10 cellular contexts compared by ENCODE assay signal in genomic region chr19:17632577-17632976, GRCh38. TPM values are rescaled to one million over a fixed set of nuclear protein-coding genes. Genes with fewer than 3 reads are reported as not detected.
"Had no signal": no experiment of that assay in that cellular context is flagged by ENCODE, and none has a peak within 500 bp of the region (broad histone marks: within the 10 kb centered on the region; RNA-seq: fewer than 3 reads in every experiment).

No MANE protein-coding gene starts in this region.

- H3K4me3 ChIP-seq: GM23248, HAP-1 had no signal

- H3K27ac ChIP-seq: GM23248, HL-60 had no signal

- ATAC-seq: HCT116, HepG2 had no signal

- H2AFZ ChIP-seq: GM23248 had no signal

- H3K36me3 ChIP-seq: HAP-1 had no signal

- DNase-seq: GM23248, GOT3, H7, HFFc6, KG1 had no signal

- H3K9me3 ChIP-seq: HAP-1 had no signal

- H3K9ac ChIP-seq: GM23248 had no signal

- H3K4me1 ChIP-seq: HAP-1 had no signal

- FAIRE-seq: HepG2 had no signal

RNA-seq across cellular contexts. Expression of gene UNC13A, which starts 55.6 kb away (rescaled TPM):
- polyA plus RNA-seq: IgD-negative memory B cell had no signal
